Comparison of ENCODE assay signal across 7 cellular contexts in genomic region chr22:36977947-36978660, GRCh38. TPM values are rescaled to one million over a fixed set of nuclear protein-coding genes. Genes with fewer than 3 reads are reported as not detected.
DNase-seq lines count a peak whose midpoint lies in the region; ATAC-seq and TF ChIP-seq lines count a peak whose summit lies in the region.

No MANE protein-coding gene starts in this region.

- DNase-seq in GM13977 (ENCODE audit: low spot score) (peak; percentile 91), NCI-H774 (lab: John Stamatoyannopoulos, UW) (peak; percentile 48), dorsolateral prefrontal cortex (peak; percentile 77 to 92 (median 89)), lower lobe of right lung (peak; percentile 94)
- peak; percentile 88 to 89 for DNase-seq in activated CD4-positive, alpha-beta T cell treated with anti-CD3 and anti-CD28 coated beads, Interleukin-2, amount 50 U/mL, for 4 hours
- DNase-seq in stimulated activated CD4-positive, alpha-beta T cell treated with anti-CD3 and anti-CD28 coated beads, Interleukin-4, amount 100 ng/mL, for 48 hours (ENCODE audit: low read depth in 2 of 2): peak; percentile 88 to 89

- intact Hi-C loops in dorsolateral prefrontal cortex (cut with DNase I) (loop anchor here (1.0 to 10.0 kb wide), 6 partner anchors 41 to 433 kb away; partner anchors contain the start of genes MPST (in 1 of the 2) and TST (in 1 of the 2)), lower lobe of right lung (cut with DNase I) (loop anchor here (10.0 kb wide), 1 partner anchor 193 kb away; no protein-coding TSS in a partner anchor)

- peak overlapping the region; percentile 2 to 76 (median 53) for H3K4me3 ChIP-seq in dorsolateral prefrontal cortex
- H3K4me3 ChIP-seq in lower lobe of right lung: peak overlapping the region; percentile 52

- in situ Hi-C loops in GM13977 (cut with MboI; ENCODE audit: low pct_unique_long_range_greater_than_20kb, low sequenced_read_pairs, unreplicated experiment): loop anchor here (10.0 kb wide), 1 partner anchor 193 kb away; no protein-coding TSS in a partner anchor

- no peaks in the 10 kb centered on the region for H3K27me3 ChIP-seq in dorsolateral prefrontal cortex
- H3K27me3 ChIP-seq in lower lobe of right lung (ENCODE audit: low read depth): no peaks in the 10 kb centered on the region

- H3K9me3 ChIP-seq in lower lobe of right lung: no peaks in the 10 kb centered on the region

- H3K27ac ChIP-seq in dorsolateral prefrontal cortex (peak overlapping the region in 13 of 59 donors; percentile 3 to 65 (median 32)), lower lobe of right lung (peak overlapping the region; percentile 60)

- peak; percentile 71 for ATAC-seq in HG03521 (IDR thresholded peaks at IDR 0.05; ENCODE audit: unreplicated experiment)
- ATAC-seq in lower lobe of right lung: peak; percentile 98

- peaks cover 8% of the 10 kb centered on the region for H3K4me1 ChIP-seq in lower lobe of right lung

- TF ChIP-seq CTCF in GM13977 (IDR thresholded peaks at IDR 0.05; ENCODE audit: extremely low read depth, insufficient read depth, missing control alignments) (peak; percentile 83), dorsolateral prefrontal cortex (IDR thresholded peaks at IDR 0.05 in 54 of 56, conservative IDR thresholded peaks at IDR 0.05 in 2 of 56; ENCODE audit: low read depth in 1 of 56, partially characterized antibody in 56 of 56) (peak; percentile 76 to 99 (median 98)), lower lobe of right lung (IDR thresholded peaks at IDR 0.05) (peak; percentile 92)

- no peaks in the 10 kb centered on the region for H3K36me3 ChIP-seq in lower lobe of right lung

RNA-seq across cellular contexts. Expression of gene TST, which starts 41.1 kb away (rescaled TPM):
- total RNA-seq in dorsolateral prefrontal cortex (10 to 100 TPM in 116 of 120 experiments, 1 to 10 TPM in 4; 8.8 to 40.3 (median 19.7) TPM), lower lobe of right lung (48.3 TPM)

RNA-seq across cellular contexts. Expression of gene MPST, which starts 41.4 kb away (rescaled TPM):
- 10 to 100 TPM; 12.8 to 46.5 (median 22.4) TPM for total RNA-seq in dorsolateral prefrontal cortex
- 73.2 TPM for total RNA-seq in lower lobe of right lung
